In the genomic region with DNA sequence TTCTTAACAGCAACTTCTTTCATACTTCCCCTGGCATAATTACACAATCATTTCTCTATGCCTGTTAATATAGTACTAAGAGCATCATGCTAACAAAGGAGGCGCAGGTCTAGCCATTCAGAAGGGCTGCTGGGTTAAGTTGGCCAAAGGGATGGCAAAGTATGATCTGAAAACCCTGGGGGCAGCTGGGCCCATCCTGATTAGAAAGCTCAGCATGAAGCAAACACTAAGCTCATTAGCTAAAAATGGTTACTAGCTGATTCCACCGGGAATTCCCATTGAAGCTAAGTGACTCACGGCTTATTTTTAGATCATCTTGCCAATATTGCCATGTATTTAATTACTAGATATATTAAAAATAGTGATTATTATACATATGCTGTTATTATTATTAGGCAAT, we compare ENCODE assay signal across 25 cellular contexts. TPM values are rescaled to one million over a fixed set of nuclear protein-coding genes. Genes with fewer than 3 reads are reported as not detected.
DNase-seq lines count a peak whose midpoint lies in the region; ATAC-seq, FAIRE-seq and TF ChIP-seq lines count a peak whose summit lies in the region.
"Had no signal": no experiment of that assay in that cellular context is flagged by ENCODE, and none has a peak within 500 bp of the region (broad histone marks: within the 10 kb centered on the region; RNA-seq: fewer than 3 reads in every experiment).

No MANE protein-coding gene starts in this region.

- no peak overlapping the region for H3K27ac Mint-ChIP-seq in endodermal cell
- H3K27ac Mint-ChIP-seq in HFFc6, result no peak overlapping the region
- H3K27ac Mint-ChIP-seq: activated CD8-positive, alpha-beta memory T cell treated with anti-CD3 and anti-CD28 coated beads, Interleukin-2, amount 10 ng/mL, durations not matched to agents 7 days and 5 days had no signal

- peaks cover 2% of the 10 kb centered on the region for H3K27me3 Mint-ChIP-seq in endodermal cell (ENCODE audit: insufficient read depth)
- H3K27me3 Mint-ChIP-seq in HFFc6 (ENCODE audit: insufficient read depth), result peaks cover 18% of the 10 kb centered on the region

- H3K4me3 ChIP-seq in heart right ventricle, result no peak overlapping the region
- no peak overlapping the region for H3K4me3 ChIP-seq in right atrium auricular region
- H3K4me3 ChIP-seq in endodermal cell (ENCODE audit: low read length), result no peak overlapping the region
- H3K4me3 ChIP-seq: vagina had no signal

- H3K27ac ChIP-seq in heart right ventricle (peak overlapping the region in 1 of 10 donors; percentile 38), right atrium auricular region (no peak overlapping the region), endodermal cell (ENCODE audit: low read depth, low read length) (no peak overlapping the region)
- H3K27ac ChIP-seq: vagina had no signal

- H3K36me3 Mint-ChIP-seq in endodermal cell (ENCODE audit: low read depth) (no peaks in the 10 kb centered on the region), HFFc6 (ENCODE audit: low read depth) (no peaks in the 10 kb centered on the region)
- H3K36me3 Mint-ChIP-seq: activated CD8-positive, alpha-beta memory T cell treated with anti-CD3 and anti-CD28 coated beads, Interleukin-2, amount 10 ng/mL, durations not matched to agents 7 days and 5 days had no signal

- no peak overlapping the region for H3K4me3 Mint-ChIP-seq in endodermal cell
- no peak overlapping the region for H3K4me3 Mint-ChIP-seq in HFFc6
- H3K4me3 Mint-ChIP-seq: activated CD8-positive, alpha-beta memory T cell treated with anti-CD3 and anti-CD28 coated beads, Interleukin-2, amount 10 ng/mL, durations not matched to agents 7 days and 5 days had no signal

- ATAC-seq in heart right ventricle, result peak in 5 of 8 donors; percentile 56 to 79 (median 68)
- ATAC-seq in GM21447 (IDR thresholded peaks at IDR 0.05; ENCODE audit: unreplicated experiment), result no peak
- ATAC-seq: activated CD8-positive, alpha-beta memory T cell treated with anti-CD3 and anti-CD28 coated beads, Interleukin-2, amount 10 ng/mL, durations not matched to agents 7 days and 5 days had no signal

- H3K27me3 ChIP-seq in heart right ventricle (no peaks in the 10 kb centered on the region), right atrium auricular region (no peaks in the 10 kb centered on the region), endodermal cell (ENCODE audit: control insufficient read depth, insufficient read depth, low read length, poor library complexity, severe bottlenecking) (no peaks in the 10 kb centered on the region)
- H3K27me3 ChIP-seq: vagina had no signal

- no peak for FAIRE-seq in HTR-8/SVneo (lab: Jason Lieb, UNC)
- FAIRE-seq: GM19239 had no signal

- intact Hi-C loops in heart right ventricle (cut with DNase I), result no loop called here

- H3K9me3 ChIP-seq in heart right ventricle (peaks cover 0 to 12% (median 0%) of the 10 kb centered on the region in 11 donors), right atrium auricular region (no peaks in the 10 kb centered on the region), endodermal cell (ENCODE audit: control insufficient read depth, low read length) (peaks cover 35% of the 10 kb centered on the region)
- H3K9me3 ChIP-seq: vagina had no signal

- TF ChIP-seq CTCF in heart right ventricle (IDR thresholded peaks at IDR 0.05), result no peak
- TF ChIP-seq CTCF in right atrium auricular region (IDR thresholded peaks at IDR 0.05), result no peak
- TF ChIP-seq CTCF in endodermal cell (conservative IDR thresholded peaks at IDR 0.05), result no peak
- no peak for TF ChIP-seq CTCF in HFFc6 (IDR thresholded peaks at IDR 0.05)

- H3K9me3 Mint-ChIP-seq in endodermal cell (peaks cover 12% of the 10 kb centered on the region), HFFc6 (no peaks in the 10 kb centered on the region)

- H3K9ac ChIP-seq in endodermal cell (ENCODE audit: extremely low read depth, low read length, poor library complexity, severe bottlenecking), result no peak overlapping the region

- H3K36me3 ChIP-seq in heart right ventricle (no peaks in the 10 kb centered on the region), right atrium auricular region (no peaks in the 10 kb centered on the region), endodermal cell (ENCODE audit: control insufficient read depth, insufficient read depth, low read length) (no peaks in the 10 kb centered on the region)
- H3K36me3 ChIP-seq: vagina had no signal

- H3K4me1 ChIP-seq in heart right ventricle (peaks cover 3 to 17% (median 11%) of the 10 kb centered on the region in 9 donors), right atrium auricular region (peaks cover 0 to 9% of the 10 kb centered on the region in 2 donors), endodermal cell (ENCODE audit: control insufficient read depth, insufficient read depth, low read length) (no peaks in the 10 kb centered on the region)
- H3K4me1 ChIP-seq: vagina had no signal

- DNase-seq in heart right ventricle (peak in 1 of 2 donors; percentile 19), right atrium auricular region (ENCODE audit: low spot score) (no peak), LHCN-M2 (ENCODE audit: low read depth) (peak; percentile 6), endodermal cell (peak; percentile 58), retina (peak; percentile 7), HFFc6 (no peak), HTR-8/SVneo (ENCODE audit: insufficient read length, low spot score) (no peak)
- DNase-seq: activated CD4-positive, alpha-beta T cell treated with anti-CD3 and anti-CD28 coated beads for 1 hour; activated CD8-positive, alpha-beta memory T cell treated with anti-CD3 and anti-CD28 coated beads, Interleukin-2, amount 10 ng/mL, durations not matched to agents 7 days and 5 days; anterior cingulate cortex; cerebellar nuclear complex; kidney glomerular epithelial cell; NCI-H1048; NCI-H2081 treated with DMSO at 0.1 percent for 48 hours; NCI-H510A treated with DMSO at 0.1 percent for 48 hours; OCI-M1; stimulated activated CD4-positive, alpha-beta T cell treated with anti-CD3 and anti-CD28 coated beads, Interleukin-4, amount 100 ng/mL, for 4 hours; substantia nigra; T-helper 9 cell had no signal

- peaks cover 12% of the 10 kb centered on the region for H3K4me1 Mint-ChIP-seq in endodermal cell
- no peaks in the 10 kb centered on the region for H3K4me1 Mint-ChIP-seq in HFFc6 (ENCODE audit: low read depth)
- H3K4me1 Mint-ChIP-seq: activated CD8-positive, alpha-beta memory T cell treated with anti-CD3 and anti-CD28 coated beads, Interleukin-2, amount 10 ng/mL, durations not matched to agents 7 days and 5 days had no signal

- WGBS in heart right ventricle, 2 donors, result 35 to 40% methylated on average over 3 of the region's 3 CpGs
- WGBS in endodermal cell (ENCODE audit: insufficient coverage in 1 of 2, insufficient read length in 1 of 2), 2 experiments, result 48 to 80% methylated on average over 1 to 3 of the region's 3 CpGs

RNA-seq across cellular contexts. Expression of gene ANP32D, which starts 26.0 kb away (rescaled TPM):
- under 1 TPM in 1 of 10 donors, not detected in 9; 0.35 TPM for total RNA-seq in heart right ventricle
- polyA plus RNA-seq in heart right ventricle, result not detected
- not detected for total RNA-seq in right atrium auricular region
- not detected in 2 replicates for total RNA-seq in LHCN-M2 (2014; rRNA removed)
- not detected for polyA plus RNA-seq in LHCN-M2 (2012)
- not detected for total RNA-seq in endodermal cell
- polyA plus RNA-seq in endodermal cell (2013, experiment 1 of 2), result not detected
- polyA plus RNA-seq in endodermal cell (2013, experiment 2 of 2), result not detected
- total RNA-seq in HFFc6 (2021; fragmentation: NEBNext Ultra II Directional; extraction: Animal tissue kit (Norgen Biotek cat#: 25700)), result not detected
- total RNA-seq: activated CD8-positive, alpha-beta memory T cell treated with anti-CD3 and anti-CD28 coated beads, Interleukin-2, amount 10 ng/mL, durations not matched to agents 7 days and 5 days; Daoy; SK-MEL-5; skeletal muscle tissue; vagina had no signal

RNA-seq across cellular contexts. Expression of gene C12orf54, which starts 35.9 kb away (rescaled TPM):
- total RNA-seq in heart right ventricle, result not detected
- not detected for polyA plus RNA-seq in heart right ventricle
- total RNA-seq in right atrium auricular region, result not detected
- total RNA-seq in LHCN-M2 (2014; rRNA removed), result not detected in 2 replicates
- not detected for polyA plus RNA-seq in LHCN-M2 (2012)
- total RNA-seq in endodermal cell, result not detected
- polyA plus RNA-seq in endodermal cell (2013, experiment 1 of 2), result not detected
- polyA plus RNA-seq in endodermal cell (2013, experiment 2 of 2), result not detected
- total RNA-seq in HFFc6 (2021; fragmentation: NEBNext Ultra II Directional; extraction: Animal tissue kit (Norgen Biotek cat#: 25700)), result not detected
- total RNA-seq: activated CD8-positive, alpha-beta memory T cell treated with anti-CD3 and anti-CD28 coated beads, Interleukin-2, amount 10 ng/mL, durations not matched to agents 7 days and 5 days; Daoy; SK-MEL-5; skeletal muscle tissue; vagina had no signal

Comparison
In these comparisons a context has a peak if more than half of its experiments do, and no peak if none do; other contexts are left out.
1. DNase-seq: peak in LHCN-M2 (single experiment), endodermal cell (single experiment) and retina (single experiment); none in right atrium auricular region (single experiment), HFFc6 (single experiment) and HTR-8/SVneo (single experiment).